9 cellular contexts compared by ENCODE assay signal in genomic region chr1:8078176-8078671, GRCh38. TPM values are rescaled to one million over a fixed set of nuclear protein-coding genes. Genes with fewer than 3 reads are reported as not detected.
A peak's percentile ranks its signal among the peaks of the same experiment; 100 is the strongest.
DNase-seq lines count a peak whose midpoint lies in the region; ATAC-seq, FAIRE-seq and TF ChIP-seq lines count a peak whose summit lies in the region.
"Had no signal": no experiment of that assay in that cellular context is flagged by ENCODE, and none has a peak within 500 bp of the region (broad histone marks: within the 10 kb centered on the region; RNA-seq: fewer than 3 reads in every experiment).

No MANE protein-coding gene starts in this region.

- CTCF ChIA-PET in K562 (lab: Yijun Ruan, JAX; ENCODE audit: low intra/inter-chr PET ratio), result no interaction called here

- H3K27me3 Mint-ChIP-seq in stimulated activated naive CD8-positive, alpha-beta T cell treated with anti-CD3 and anti-CD28 coated beads, Interleukin-15, amount 100 ng/mL, for 72 hours, result peaks cover 31% of the 10 kb centered on the region

- no peak overlapping the region for H3K27ac Mint-ChIP-seq in stimulated activated naive CD8-positive, alpha-beta T cell treated with anti-CD3 and anti-CD28 coated beads, Interleukin-15, amount 100 ng/mL, for 72 hours

- POLR2A ChIA-PET in K562 (lab: Yijun Ruan, JAX), result interaction anchor here (0.6 to 1.6 kb wide), 3 partner anchors 11 to 31 kb away, joined by 4 read pairs; no protein-coding TSS in a partner anchor

- H4K20me1 ChIP-seq in K562 (replicated peaks; ENCODE audit: control insufficient read depth, insufficient read depth, low read length), result no peaks in the 10 kb centered on the region

- H3K27me3 ChIP-seq in K562 (ENCODE audit: control insufficient read depth in 2 of 2, insufficient read depth in 2 of 2, low read length in 2 of 2), result peaks cover 18 to 21% of the 10 kb centered on the region in 2 experiments; a peak in 4 of 5 replicates

- in situ Hi-C loops in K562 (cut with MboI) (no loop called here), KBM-7 (cut with MboI; ENCODE audit: low pct_unique_long_range_greater_than_20kb, low sequenced_read_pairs) (no loop called here)

- H3K9me1 ChIP-seq in K562 (ENCODE audit: control insufficient read depth, insufficient read depth, low read length), result no peaks in the 10 kb centered on the region

- no peak for TF ChIP-seq RAD21 in K562 (CRISPR knock-in tag; conservative IDR thresholded peaks at IDR 0.05 in 1 of 2, IDR thresholded peaks at IDR 0.05 in 1 of 2)

- H3K4me2 ChIP-seq in K562 (ENCODE audit: insufficient read depth, low read length), result no peak overlapping the region

- no peak for DNase-seq in stimulated activated naive CD8-positive, alpha-beta T cell treated with anti-CD3 and anti-CD28 coated beads, Interleukin-15, Interleukin-2, amounts not matched to agents 100 U/mL and 50 U/mL, for 24 hours
- no peak for DNase-seq in stimulated activated naive CD8-positive, alpha-beta T cell treated with anti-CD3 and anti-CD28 coated beads, Interleukin-15, amount 100 ng/mL, for 72 hours
- DNase-seq in K562 (ENCODE audit: extremely low read depth in 1 of 4, low spot score in 3 of 4) (peak in 1 of 4 experiments; percentile 14), lung microvascular endothelial cell (ENCODE audit: low read depth in 2 of 2) (peak; percentile 52 to 73), NCI-H2171 (lab: John Stamatoyannopoulos, UW) (no peak), KBM-7 (no peak)
- no peak for DNase-seq in activated CD4-positive, alpha-beta T cell treated with anti-CD3 and anti-CD28 coated beads for 4 hours
- DNase-seq: DMS 273 treated with DMSO at 0.1 percent for 48 hours had no signal

- ATAC-seq in stimulated activated naive CD8-positive, alpha-beta T cell treated with anti-CD3 and anti-CD28 coated beads, Interleukin-15, Interleukin-2, amounts not matched to agents 100 U/mL and 50 U/mL, for 24 hours, result peak; percentile 55
- no peak for ATAC-seq in stimulated activated naive CD8-positive, alpha-beta T cell treated with anti-CD3 and anti-CD28 coated beads, Interleukin-15, amount 100 ng/mL, for 72 hours
- ATAC-seq in K562, result no peak
- ATAC-seq in HG02981 (IDR thresholded peaks at IDR 0.05; ENCODE audit: unreplicated experiment), result no peak

- H3K4me3 Mint-ChIP-seq in stimulated activated naive CD8-positive, alpha-beta T cell treated with anti-CD3 and anti-CD28 coated beads, Interleukin-15, amount 100 ng/mL, for 72 hours, result no peak overlapping the region

- H3K4me1 Mint-ChIP-seq in stimulated activated naive CD8-positive, alpha-beta T cell treated with anti-CD3 and anti-CD28 coated beads, Interleukin-15, amount 100 ng/mL, for 72 hours, result no peaks in the 10 kb centered on the region

- BruUV-seq in K562 (replicated peaks; lab: Mats Ljungman, UMichigan), result no TSS peak

- TF ChIP-seq EP300 in K562 (IDR thresholded peaks at IDR 0.05; ENCODE audit: low read length), result no peak

- 12% methylated on average over 6 of the region's 6 CpGs for WGBS in K562 (ENCODE audit: insufficient coverage, low coverage, missing lambda C conversion rate)

- no peaks in the 10 kb centered on the region for H3K9me3 ChIP-seq in K562 (replicated peaks; ENCODE audit: control insufficient read depth, insufficient read depth, low read depth, low read length)

- intact Hi-C loops in K562 (cut with micrococcal nuclease), result no loop called here

- H3K4me3 ChIP-seq in K562, result no peak overlapping the region

- no peak for TF ChIP-seq CTCF in K562 (IDR thresholded peaks at IDR 0.05 in 2 of 3, conservative IDR thresholded peaks at IDR 0.05 in 1 of 3; ENCODE audit: insufficient read depth in 2 of 3, low read depth in 1 of 3, low read length in 3 of 3)

- H2AFZ ChIP-seq in K562 (ENCODE audit: low read depth, low read length), result no peak overlapping the region

- H3K9ac ChIP-seq in K562 (ENCODE audit: insufficient read depth in 1 of 2, low read depth in 2 of 2, low read length in 2 of 2), result no peak overlapping the region

- H3K9me3 Mint-ChIP-seq in stimulated activated naive CD8-positive, alpha-beta T cell treated with anti-CD3 and anti-CD28 coated beads, Interleukin-15, amount 100 ng/mL, for 72 hours, result no peaks in the 10 kb centered on the region

- peaks cover 0 to 9% of the 10 kb centered on the region in 2 experiments; a peak in 3 of 5 replicates for H3K4me1 ChIP-seq in K562 (replicated peaks in 1 of 2; ENCODE audit: control insufficient read depth in 2 of 2, insufficient read depth in 2 of 2, low read length in 2 of 2)

- no peak for TF ChIP-seq POLR2A in K562 (conservative IDR thresholded peaks at IDR 0.05)

- no peaks in the 10 kb centered on the region for H3K36me3 ChIP-seq in K562 (ENCODE audit: control insufficient read depth, insufficient read depth, low read length)

- H3K79me2 ChIP-seq in K562 (ENCODE audit: control insufficient read depth, insufficient read depth, low read length), result no peaks in the 10 kb centered on the region

- FAIRE-seq in K562 (lab: Jason Lieb, UNC), result no peak

- H3K27ac ChIP-seq in K562 (ENCODE audit: extremely low read depth, low read depth, low read length), result no peak overlapping the region

TF ChIP-seq in K562, 482 proteins besides CTCF, POLR2A, EP300 and RAD21:
- TF ChIP-seq MAFG (tag; conservative IDR thresholded peaks at IDR 0.05) (peak; percentile 71), ARID3A (IDR thresholded peaks at IDR 0.05; ENCODE audit: borderline replicate concordance, low read depth, low read length) (no peak), ZNF316 (IDR thresholded peaks at IDR 0.05) (peak; percentile 87), JUND (IDR thresholded peaks at IDR 0.05; ENCODE audit: borderline replicate concordance, low read depth, low read length) (peak; percentile 33; the same call in 1 of the 2 replicates), JUND (tag; IDR thresholded peaks at IDR 0.05; ENCODE audit: borderline replicate concordance, low read depth, low read length) (no peak), ATF3 (IDR thresholded peaks at IDR 0.05) (peak; percentile 74), ATF3 (CRISPR knock-in tag; conservative IDR thresholded peaks at IDR 0.05) (no peak), POU5F1 (IDR thresholded peaks at IDR 0.05; ENCODE audit: borderline replicate concordance, low read depth, low read length, partially characterized antibody) (no peak), JUN (IDR thresholded peaks at IDR 0.05; ENCODE audit: borderline replicate concordance, low read depth, low read length) (peak; percentile 64), JUN (CRISPR knock-in tag; IDR thresholded peaks at IDR 0.05; ENCODE audit: borderline replicate concordance) (no peak), MYBL2 (IDR thresholded peaks at IDR 0.05; ENCODE audit: low read depth) (peak; percentile 53; the same call in 1 of the 2 replicates), MYBL2 (CRISPR knock-in tag; IDR thresholded peaks at IDR 0.05; ENCODE audit: borderline replicate concordance) (no peak), ZNF444 (CRISPR knock-in tag; IDR thresholded peaks at IDR 0.05) (no peak), SMARCA4 (IDR thresholded peaks at IDR 0.05) (peak; percentile 10; the same call in 1 of the 2 replicates), FOSL1 (tag; conservative IDR thresholded peaks at IDR 0.05) (peak; percentile 75), C11orf30 (IDR thresholded peaks at IDR 0.05; ENCODE audit: low read depth) (peak; percentile 85), MAFF (IDR thresholded peaks at IDR 0.05; ENCODE audit: low read length) (peak; percentile 69), MAFK (IDR thresholded peaks at IDR 0.05; ENCODE audit: low read length) (peak; percentile 74), KAT7 (CRISPR knock-in tag; IDR thresholded peaks at IDR 0.05; ENCODE audit: borderline replicate concordance) (no peak)

RNA-seq across cellular contexts. Expression of gene ERRFI1, which starts 52.1 kb away (rescaled TPM):
- total RNA-seq in K562 (2011; cell fraction: chromatin; rRNA removed; ENCODE audit: low replicate concordance), result 3.7 and 4.7 TPM in 2 replicates
- 1.7 TPM in 2 replicates for total RNA-seq in K562 (2011; cell fraction: nucleolus; rRNA removed)
- 2.5 and 3.8 TPM in 2 replicates for total RNA-seq in K562 (2011; cell fraction: nucleoplasm; rRNA removed)
- total RNA-seq in K562 (2014; rRNA removed), result 0.68 and 0.73 TPM in 2 replicates
- total RNA-seq in K562 (2014; rRNA removed; fragmentation: Illumina TruSeq; extraction: Trizol), result 1.5 and 1.8 TPM in 2 replicates
- total RNA-seq in K562 (2015; rRNA removed; fragmentation: Illumina TruSeq; extraction: Trizol), result 0.98 and 1.1 TPM in 2 replicates
- 1.6 and 1.9 TPM in 2 replicates for total RNA-seq in K562 (2021)
- polyA plus RNA-seq in K562 (2011; rRNA removed), result 1.7 and 4.4 TPM in 2 replicates
- polyA plus RNA-seq in K562 (2011; cell fraction: cytosol; rRNA removed), result 1.3 and 2.7 TPM in 2 replicates
- 3.0 and 4.1 TPM in 2 replicates for polyA plus RNA-seq in K562 (2011; cell fraction: nucleus; rRNA removed)
- 1.9 and 2.1 TPM in 2 replicates for polyA plus RNA-seq in K562 (2012)
- polyA plus RNA-seq in K562 (2014; fragmentation: Illumina TruSeq; extraction: Trizol), result 1.4 and 1.8 TPM in 2 replicates
- under 1 TPM; 0.67 to 0.72 TPM for polyA plus RNA-seq in K562 (2014; fragmentation: Nextera tagmentation; extraction: Ambion mirVana)
- polyA plus RNA-seq in K562 (2014; rRNA removed), result 0.80 and 2.0 TPM in 2 replicates
- polyA minus RNA-seq in K562 (2011; rRNA and poly(A)+ RNA removed), result 1.3 and 1.9 TPM in 2 replicates
- 1.2 and 1.5 TPM in 2 replicates for polyA minus RNA-seq in K562 (2011; cell fraction: cytosol; rRNA and poly(A)+ RNA removed)
- 1.2 and 1.5 TPM in 2 replicates for polyA minus RNA-seq in K562 (2011; cell fraction: nucleus; rRNA and poly(A)+ RNA removed)
- 33.3 and 112 TPM in 2 replicates for total RNA-seq in lung microvascular endothelial cell

Comparison
In these comparisons a context has a peak if more than half of its experiments do, and no peak if none do; other contexts are left out.
1. DNase-seq: peak in lung microvascular endothelial cell (2 of 2); none in stimulated activated naive CD8-positive, alpha-beta T cell treated with anti-CD3 and anti-CD28 coated beads, Interleukin-15, Interleukin-2, amounts not matched to agents 100 U/mL and 50 U/mL, for 24 hours (single experiment), stimulated activated naive CD8-positive, alpha-beta T cell treated with anti-CD3 and anti-CD28 coated beads, Interleukin-15, amount 100 ng/mL, for 72 hours (0 of 2), NCI-H2171 (single experiment), activated CD4-positive, alpha-beta T cell treated with anti-CD3 and anti-CD28 coated beads for 4 hours (0 of 2) and KBM-7 (single experiment).